8 cellular contexts compared by ENCODE assay signal in the genomic region with DNA sequence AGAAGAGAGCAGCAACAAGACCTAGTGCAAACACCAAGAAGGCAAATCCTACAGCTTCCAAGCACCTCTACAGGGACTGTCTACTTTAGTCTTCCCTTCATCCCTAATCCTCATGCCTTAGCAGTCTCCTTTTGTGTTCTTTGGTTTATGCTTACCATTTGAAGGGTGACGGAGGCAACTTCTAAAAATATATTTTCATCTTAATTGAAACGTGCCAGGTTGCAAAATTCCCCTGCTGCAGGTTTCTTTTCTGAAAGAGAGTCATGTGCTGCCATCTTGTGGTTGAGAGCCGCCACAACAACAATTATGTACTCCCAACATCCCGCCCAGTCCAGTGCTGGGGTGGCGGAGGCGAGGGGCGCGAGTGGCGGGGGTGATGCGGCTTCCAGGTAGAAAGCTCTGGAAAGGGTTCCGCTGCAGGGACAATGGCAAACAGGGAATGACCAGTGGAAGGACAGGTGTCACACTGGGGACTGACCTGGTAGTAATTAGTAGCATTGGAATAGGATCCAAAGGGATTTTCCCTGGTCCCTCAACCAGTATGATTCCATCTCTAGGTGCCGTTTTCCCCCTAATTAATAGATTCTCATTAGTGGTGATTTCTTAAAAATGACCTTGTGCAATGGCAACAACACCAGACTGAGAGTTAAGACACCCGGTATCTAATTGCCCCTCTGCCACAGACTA.
DNase-seq lines count a peak whose midpoint lies in the region; ATAC-seq and TF ChIP-seq lines count a peak whose summit lies in the region.

No MANE protein-coding gene starts in this region.

- H3K27me3 ChIP-seq in adipocyte (replicated peaks; ENCODE audit: control insufficient read depth, insufficient read depth, low read length) (no peaks in the 10 kb centered on the region), vagina (no peaks in the 10 kb centered on the region)

- TF ChIP-seq POLR2A in vagina (IDR thresholded peaks at IDR 0.05): no peak

- TF ChIP-seq CTCF in 22Rv1 (IDR thresholded peaks at IDR 0.05): peak; percentile 83
- TF ChIP-seq CTCF in GM13977 (IDR thresholded peaks at IDR 0.05; ENCODE audit: extremely low read depth, insufficient read depth, missing control alignments): peak; percentile 73
- TF ChIP-seq CTCF in vagina (IDR thresholded peaks at IDR 0.05): peak; percentile 47 to 78 (median 57)

- H3K36me3 ChIP-seq in adipocyte (ENCODE audit: control insufficient read depth, insufficient read depth, low read length, severe bottlenecking) (no peaks in the 10 kb centered on the region), vagina (no peaks in the 10 kb centered on the region)

- H3K9ac ChIP-seq in adipocyte (ENCODE audit: low read length): no peak overlapping the region

- in situ Hi-C loops in GM13977 (cut with MboI; ENCODE audit: low pct_unique_long_range_greater_than_20kb, low sequenced_read_pairs, unreplicated experiment): loop anchor here (10.0 kb wide), 1 partner anchor 495 kb away; no protein-coding TSS in a partner anchor

- intact Hi-C loops in left cardiac atrium (cut with DNase I) (loop anchor here in 1 of 2 donors (10.0 kb wide), 1 partner anchor 825 kb away; no protein-coding TSS in a partner anchor), vagina (cut with DNase I) (no loop called here)

- H3K4me1 ChIP-seq in adipocyte (ENCODE audit: control insufficient read depth, insufficient read depth, low read length) (peaks cover 14% of the 10 kb centered on the region), vagina (peaks cover 6% of the 10 kb centered on the region)

- H3K4me3 ChIP-seq in adipocyte (ENCODE audit: low read length) (peak overlapping the region; percentile 19), vagina (no peak overlapping the region)

- peak; percentile 80 for DNase-seq in GM13977 (ENCODE audit: low spot score)
- peak; percentile 58 for DNase-seq in NCI-H1105 (lab: John Stamatoyannopoulos, UW)
- peak; percentile 24 to 67 (median 54) for DNase-seq in T-helper 1 cell
- peak; percentile 91 for DNase-seq in adipocyte (ENCODE audit: low read depth)
- peak; percentile 73 for DNase-seq in left cardiac atrium
- peak; percentile 35 for DNase-seq in putamen (ENCODE audit: low spot score)
- DNase-seq in vagina (ENCODE audit: extremely low spot score in 2 of 2): no peak

- H3K9me3 ChIP-seq in adipocyte (ENCODE audit: control insufficient read depth, low read length): peaks cover 1% of the 10 kb centered on the region
- H3K9me3 ChIP-seq in vagina: no peaks in the 10 kb centered on the region

- peak; percentile 61 to 71 for ATAC-seq in left cardiac atrium

- no peak overlapping the region for H3K27ac ChIP-seq in 22Rv1
- no peak overlapping the region for H3K27ac ChIP-seq in vagina

Comparison
In these comparisons a context has a peak if more than half of its experiments do, and no peak if none do; other contexts are left out.
1. DNase-seq: peak in GM13977 (single experiment), NCI-H1105 (single experiment), T-helper 1 cell (5 of 5), adipocyte (single experiment), left cardiac atrium (single experiment) and putamen (single experiment); none in vagina (0 of 2).
2. Peak in every context shown above with its lines, with median percentiles within 50 percentile points of each other: CTCF ChIP-seq.